ENCODE assay signal across 13 cellular contexts in the genomic region with DNA sequence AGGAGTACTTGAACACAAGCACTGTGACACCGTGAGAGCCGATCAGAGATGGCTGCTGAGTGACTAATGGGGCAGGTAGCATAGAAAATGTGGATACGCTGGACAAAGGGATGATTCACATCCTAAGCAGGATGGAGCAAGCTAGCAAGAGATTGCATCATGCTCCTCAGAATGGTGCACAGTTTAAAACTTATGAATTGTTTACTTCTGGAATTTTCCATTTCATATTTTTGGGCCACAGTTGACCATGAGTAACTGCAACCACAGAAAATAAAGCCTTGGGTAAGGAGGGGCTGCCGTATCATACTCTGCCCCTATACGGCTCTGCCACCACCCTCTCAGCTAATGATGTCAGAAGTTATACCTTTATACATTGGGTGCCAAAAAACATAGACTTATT. TPM values are rescaled to one million over a fixed set of nuclear protein-coding genes. Genes with fewer than 3 reads are reported as not detected.
DNase-seq lines count a peak whose midpoint lies in the region; ATAC-seq lines count a peak whose summit lies in the region.
"Had no signal": no experiment of that assay in that cellular context is flagged by ENCODE, and none has a peak within 500 bp of the region (broad histone marks: within the 10 kb centered on the region; RNA-seq: fewer than 3 reads in every experiment).

No MANE protein-coding gene starts in this region.

- peaks cover 14% of the 10 kb centered on the region for H3K27me3 Mint-ChIP-seq in activated CD4-positive, alpha-beta memory T cell treated with anti-CD3 and anti-CD28 coated beads, Interleukin-2, amount 10 ng/mL, durations not matched to agents 7 days and 5 days
- H3K27me3 Mint-ChIP-seq: activated T-cell treated with anti-CD3 and anti-CD28 coated beads, Interleukin-2, amount 50 U/mL, for 24 hours had no signal

- POLR2A ChIA-PET in activated CD4-positive, alpha-beta memory T cell treated with anti-CD3 and anti-CD28 coated beads, Interleukin-2, amount 10 ng/mL, durations not matched to agents 7 days and 5 days (lab: Charles Lee) = no interaction called here

- H3K27ac ChIP-seq in caudate nucleus (ENCODE audit: low read depth, low read length) = no peak overlapping the region
- H3K27ac ChIP-seq: parathyroid adenoma had no signal

- ATAC-seq in HG03521 (IDR thresholded peaks at IDR 0.05; ENCODE audit: unreplicated experiment) = no peak
- ATAC-seq: Right ventricle myocardium inferior had no signal

- H3K36me3 Mint-ChIP-seq in activated CD4-positive, alpha-beta memory T cell treated with anti-CD3 and anti-CD28 coated beads, Interleukin-2, amount 10 ng/mL, durations not matched to agents 7 days and 5 days (ENCODE audit: low read depth) = peaks cover 18% of the 10 kb centered on the region

- CTCF ChIA-PET in activated CD4-positive, alpha-beta memory T cell treated with anti-CD3 and anti-CD28 coated beads, Interleukin-2, amount 10 ng/mL, durations not matched to agents 7 days and 5 days (lab: Charles Lee) = interaction anchor here (1.7 kb wide), 1 partner anchor 257 kb away, joined by 4 read pairs; no protein-coding TSS in a partner anchor

- peak overlapping the region; percentile 2 for H3K27ac Mint-ChIP-seq in activated CD4-positive, alpha-beta memory T cell treated with anti-CD3 and anti-CD28 coated beads, Interleukin-2, amount 10 ng/mL, durations not matched to agents 7 days and 5 days
- H3K27ac Mint-ChIP-seq: activated T-cell treated with anti-CD3 and anti-CD28 coated beads, Interleukin-2, amount 50 U/mL, for 24 hours had no signal

- in situ Hi-C loops in ACHN (cut with HindIII; ENCODE audit: low pct_ligation_motif_present, low pct_unique_long_range_greater_than_20kb, low sequenced_read_pairs) = no loop called here

- DNase-seq in ACHN (peak; percentile 34), HK-2 (ENCODE audit: unreplicated experiment) (peak; percentile 48), glomerular visceral epithelial cell (ENCODE audit: extremely low spot score) (peak; percentile 80), HT-29 (ENCODE audit: low spot score) (no peak), caudate nucleus (lab: John Stamatoyannopoulos, UW) (no peak)
- DNase-seq in activated CD4-positive, alpha-beta memory T cell treated with anti-CD3 and anti-CD28 coated beads, Interleukin-2, amount 10 ng/mL, durations not matched to agents 7 days and 5 days = no peak
- DNase-seq in activated effector memory CD4-positive, alpha-beta T cell treated with anti-CD3 and anti-CD28 coated beads, Interleukin-2, amount 50 U/mL, for 16 hours = no peak
- DNase-seq: activated T-cell treated with anti-CD3 and anti-CD28 coated beads, Interleukin-2, amount 50 U/mL, for 24 hours; DND-41; hippocampal formation had no signal

- no peak overlapping the region for H3K4me3 Mint-ChIP-seq in activated CD4-positive, alpha-beta memory T cell treated with anti-CD3 and anti-CD28 coated beads, Interleukin-2, amount 10 ng/mL, durations not matched to agents 7 days and 5 days
- H3K4me3 Mint-ChIP-seq: activated T-cell treated with anti-CD3 and anti-CD28 coated beads, Interleukin-2, amount 50 U/mL, for 24 hours had no signal

- peaks cover 25% of the 10 kb centered on the region for H3K9me3 Mint-ChIP-seq in activated CD4-positive, alpha-beta memory T cell treated with anti-CD3 and anti-CD28 coated beads, Interleukin-2, amount 10 ng/mL, durations not matched to agents 7 days and 5 days

- H3K4me1 Mint-ChIP-seq in activated CD4-positive, alpha-beta memory T cell treated with anti-CD3 and anti-CD28 coated beads, Interleukin-2, amount 10 ng/mL, durations not matched to agents 7 days and 5 days = peaks cover 8% of the 10 kb centered on the region

RNA-seq across cellular contexts. Expression of gene MARK3, which starts 23.3 kb away (rescaled TPM):
- 10 to 100 TPM; 76.0 to 84.2 TPM for total RNA-seq in activated CD4-positive, alpha-beta memory T cell treated with anti-CD3 and anti-CD28 coated beads, Interleukin-2, amount 10 ng/mL, durations not matched to agents 7 days and 5 days
- 33.2 and 43.0 TPM in 2 replicates for total RNA-seq in HT-29 (2014; rRNA removed; shearing (Covaris generic))

RNA-seq across cellular contexts. Expression of gene EIF5, which starts 27.8 kb away (rescaled TPM):
- total RNA-seq in activated CD4-positive, alpha-beta memory T cell treated with anti-CD3 and anti-CD28 coated beads, Interleukin-2, amount 10 ng/mL, durations not matched to agents 7 days and 5 days = 100 to 1,000 TPM; 188 to 197 TPM
- total RNA-seq in HT-29 (2014; rRNA removed; shearing (Covaris generic)) = 63.7 and 68.0 TPM in 2 replicates

Comparison
In these comparisons a context has a peak if more than half of its experiments do, and no peak if none do; other contexts are left out.
1. DNase-seq: peak in ACHN (single experiment), HK-2 (single experiment) and glomerular visceral epithelial cell (single experiment); none in activated CD4-positive, alpha-beta memory T cell treated with anti-CD3 and anti-CD28 coated beads, Interleukin-2, amount 10 ng/mL, durations not matched to agents 7 days and 5 days (single experiment), HT-29 (single experiment), caudate nucleus (0 of 61) and activated effector memory CD4-positive, alpha-beta T cell treated with anti-CD3 and anti-CD28 coated beads, Interleukin-2, amount 50 U/mL, for 16 hours (single experiment).